15 cellular contexts compared by ENCODE assay signal in genomic region chr1:23522244-23523013, GRCh38. TPM values are rescaled to one million over a fixed set of nuclear protein-coding genes. Genes with fewer than 3 reads are reported as not detected.
DNase-seq lines count a peak whose midpoint lies in the region; ATAC-seq and TF ChIP-seq lines count a peak whose summit lies in the region.
"Had no signal": no experiment of that assay in that cellular context is flagged by ENCODE, and none has a peak within 500 bp of the region (broad histone marks: within the 10 kb centered on the region; RNA-seq: fewer than 3 reads in every experiment).

No MANE protein-coding gene starts in this region.

- H3F3A ChIP-seq in DOHH2 (ENCODE audit: control insufficient read depth, insufficient read depth) (peaks cover 34% of the 10 kb centered on the region), PC-3 (ENCODE audit: low read length, unreplicated experiment) (no peaks in the 10 kb centered on the region)

- H3K4me2 ChIP-seq in DOHH2 (ENCODE audit: low read length): no peak overlapping the region
- H3K4me2 ChIP-seq in PC-3 (ENCODE audit: low read length): no peak overlapping the region

- H3K4me3 ChIP-seq in DOHH2 (ENCODE audit: low read length): no peak overlapping the region
- no peak overlapping the region for H3K4me3 ChIP-seq in PC-3 (ENCODE audit: low read length)
- no peak overlapping the region for H3K4me3 ChIP-seq in breast epithelium
- H3K4me3 ChIP-seq in lower lobe of right lung: no peak overlapping the region
- H3K4me3 ChIP-seq: HAP-1, prostate gland had no signal

- H3K4me1 ChIP-seq in DOHH2 (ENCODE audit: control insufficient read depth, low read length) (peaks cover 41% of the 10 kb centered on the region), PC-3 (ENCODE audit: insufficient read depth, low read length) (peaks cover 24% of the 10 kb centered on the region), breast epithelium (no peaks in the 10 kb centered on the region), lower lobe of right lung (peaks cover 26% of the 10 kb centered on the region)
- H3K4me1 ChIP-seq: prostate gland had no signal

- CTCF ChIA-PET in PC-3 (lab: Charles Lee): no interaction called here

- H3K27ac ChIP-seq in 22Rv1 (peak overlapping the region; percentile 60), DOHH2 (ENCODE audit: low read depth, low read length) (peak overlapping the region; percentile 99), PC-3 (ENCODE audit: low read length) (no peak overlapping the region), breast epithelium (no peak overlapping the region), lower lobe of right lung (no peak overlapping the region)
- H3K27ac ChIP-seq: prostate gland had no signal

- H3K36me3 ChIP-seq in DOHH2 (ENCODE audit: control insufficient read depth, low read length) (peaks cover 96% of the 10 kb centered on the region), PC-3 (ENCODE audit: low read depth, low read length) (no peaks in the 10 kb centered on the region), breast epithelium (no peaks in the 10 kb centered on the region), lower lobe of right lung (no peaks in the 10 kb centered on the region)
- H3K36me3 ChIP-seq: prostate gland had no signal

- POLR2A ChIA-PET in PC-3 (lab: Charles Lee; ENCODE audit: unreplicated experiment): no interaction called here

- DNase-seq in PC-3 (peak; percentile 14), sciatic nerve (ENCODE audit: low spot score) (no peak), breast epithelium (ENCODE audit: low spot score in 2 of 2) (no peak), lower lobe of right lung (no peak)
- DNase-seq: activated CD8-positive, alpha-beta memory T cell treated with anti-CD3 and anti-CD28 coated beads, Interleukin-2, amount 50 U/mL, for 48 hours; foreskin melanocyte; GDM1; NCI-H1105; RPMI8226 had no signal

- intact Hi-C loops in PC-3 (cut with micrococcal nuclease) (no loop called here), sciatic nerve (cut with DNase I) (no loop called here), breast epithelium (cut with DNase I; ENCODE audit: low total_unique reads) (no loop called here), lower lobe of right lung (cut with DNase I) (no loop called here)

- H2AFZ ChIP-seq in PC-3 (ENCODE audit: low read length): no peak overlapping the region

- peaks cover 90% of the 10 kb centered on the region for H3K79me2 ChIP-seq in DOHH2 (ENCODE audit: control insufficient read depth, low read length)
- H3K79me2 ChIP-seq in PC-3 (ENCODE audit: low read length): no peaks in the 10 kb centered on the region

- H3K9me2 ChIP-seq in DOHH2 (replicated peaks; ENCODE audit: control insufficient read depth, low read length) (no peaks in the 10 kb centered on the region), PC-3 (replicated peaks; ENCODE audit: low read length) (no peaks in the 10 kb centered on the region)

- TF ChIP-seq CTCF in 22Rv1 (IDR thresholded peaks at IDR 0.05): no peak
- no peak for TF ChIP-seq CTCF in DOHH2 (IDR thresholded peaks at IDR 0.05; ENCODE audit: low read depth, low read length, poor library complexity, severe bottlenecking)
- no peak for TF ChIP-seq CTCF in PC-3 (conservative IDR thresholded peaks at IDR 0.05; ENCODE audit: low read depth, low read length)
- no peak for TF ChIP-seq CTCF in breast epithelium (IDR thresholded peaks at IDR 0.05)
- no peak for TF ChIP-seq CTCF in lower lobe of right lung (IDR thresholded peaks at IDR 0.05)

- ATAC-seq in PC-3 (no peak), esophagus mucosa (peak; percentile 6), sciatic nerve (no peak), lower lobe of right lung (no peak), HG02885 (IDR thresholded peaks at IDR 0.05; ENCODE audit: poor library complexity, unreplicated experiment) (no peak)

- no peak overlapping the region for H3K9ac ChIP-seq in PC-3 (ENCODE audit: low read length)

- H3K27me3 ChIP-seq in DOHH2 (ENCODE audit: control insufficient read depth, low read length) (no peaks in the 10 kb centered on the region), PC-3 (ENCODE audit: low read length) (no peaks in the 10 kb centered on the region), breast epithelium (no peaks in the 10 kb centered on the region), lower lobe of right lung (ENCODE audit: low read depth) (no peaks in the 10 kb centered on the region)

- no peak for TF ChIP-seq POLR2A in breast epithelium (IDR thresholded peaks at IDR 0.05)

- H3K9me3 ChIP-seq in DOHH2 (ENCODE audit: control insufficient read depth, insufficient read depth, low read length) (no peaks in the 10 kb centered on the region), PC-3 (ENCODE audit: low read length) (no peaks in the 10 kb centered on the region), breast epithelium (no peaks in the 10 kb centered on the region), lower lobe of right lung (no peaks in the 10 kb centered on the region)
- H3K9me3 ChIP-seq: HAP-1, prostate gland had no signal

- peaks cover 32% of the 10 kb centered on the region; the same call in 1 of the 2 replicates for H4K20me1 ChIP-seq in DOHH2 (ENCODE audit: control insufficient read depth, insufficient read depth, low read depth, low read length)
- no peaks in the 10 kb centered on the region for H4K20me1 ChIP-seq in PC-3 (ENCODE audit: low read length)

- BruUV-seq in PC-3 (replicated peaks; lab: Mats Ljungman, UMichigan): no TSS peak

RNA-seq across cellular contexts. Expression of gene E2F2, which starts 8.6 kb away (rescaled TPM):
- 7.0 and 8.3 TPM in 2 replicates for total RNA-seq in PC-3 (2014; rRNA removed)
- 13.9 TPM for total RNA-seq in esophagus mucosa
- total RNA-seq in sciatic nerve: 2.1 TPM
- under 1 TPM; under 0.01 to 0.73 (median 0.33) TPM for total RNA-seq in breast epithelium
- 1.1 TPM for total RNA-seq in lower lobe of right lung

RNA-seq across cellular contexts. Expression of gene ID3, which starts 36.9 kb away (rescaled TPM):
- 77.7 and 92.5 TPM in 2 replicates for total RNA-seq in PC-3 (2014; rRNA removed)
- total RNA-seq in esophagus mucosa: 25.7 TPM
- 289 TPM for total RNA-seq in sciatic nerve
- total RNA-seq in breast epithelium: 100 to 1,000 TPM in 1 of 3 donors, 10 to 100 TPM in 2; 79.9 to 133 (median 90.9) TPM
- 137 TPM for total RNA-seq in lower lobe of right lung

RNA-seq across cellular contexts. Expression of gene ASAP3, which starts 38.5 kb away (rescaled TPM):
- total RNA-seq in PC-3 (2014; rRNA removed) (12.8 and 17.0 TPM in 2 replicates), esophagus mucosa (31.5 TPM), sciatic nerve (109 TPM), breast epithelium (10 to 100 TPM; 47.7 to 61.6 (median 54.9) TPM), lower lobe of right lung (34.5 TPM)

Comparison
In these comparisons a context has a peak if more than half of its experiments do, and no peak if none do; other contexts are left out.
1. H3K27ac ChIP-seq: peak in 22Rv1 (single experiment) and DOHH2 (single experiment); none in PC-3 (single experiment), breast epithelium (0 of 2) and lower lobe of right lung (single experiment).